Comparison of ENCODE assay signal across 14 cellular contexts in genomic region chr17:82527893-82528292, GRCh38. TPM values are rescaled to one million over a fixed set of nuclear protein-coding genes. Genes with fewer than 3 reads are reported as not detected.
A peak's percentile ranks its signal among the peaks of the same experiment; 100 is the strongest.
DNase-seq lines count a peak whose midpoint lies in the region; ATAC-seq and TF ChIP-seq lines count a peak whose summit lies in the region.
"Had no signal": no experiment of that assay in that cellular context is flagged by ENCODE, and none has a peak within 500 bp of the region (broad histone marks: within the 10 kb centered on the region; RNA-seq: fewer than 3 reads in every experiment).

No MANE protein-coding gene starts in this region.

- ATAC-seq in effector memory CD8-positive, alpha-beta T cell (replicated peaks), result no peak
- ATAC-seq in HG02885 (IDR thresholded peaks at IDR 0.05; ENCODE audit: poor library complexity, unreplicated experiment) (no peak), HG03520 (IDR thresholded peaks at IDR 0.05; ENCODE audit: unreplicated experiment) (no peak)

- peaks cover 7% of the 10 kb centered on the region for H3K36me3 Mint-ChIP-seq in effector memory CD8-positive, alpha-beta T cell (ENCODE audit: insufficient read depth)
- peaks cover 6% of the 10 kb centered on the region for H3K36me3 Mint-ChIP-seq in nephron (ENCODE audit: low read depth)

- H3K4me1 Mint-ChIP-seq in effector memory CD8-positive, alpha-beta T cell (ENCODE audit: low read depth in 2 of 2), result peaks cover 42 to 47% of the 10 kb centered on the region in 2 donors
- H3K4me1 Mint-ChIP-seq in nephron, result peaks cover 55% of the 10 kb centered on the region

- no peaks in the 10 kb centered on the region for H3K36me3 ChIP-seq in GM23248 (ENCODE audit: low read depth)

- in situ Hi-C loops in GM23248 (cut with MboI), result no loop called here

- H3K9me2 ChIP-seq in GM23248 (ENCODE audit: insufficient read depth), result no peaks in the 10 kb centered on the region

- H2AFZ ChIP-seq in GM23248, result no peak overlapping the region

- peaks cover 100% of the 10 kb centered on the region for H3K79me2 ChIP-seq in GM23248 (ENCODE audit: insufficient read depth)

- no peak overlapping the region for H3K9ac ChIP-seq in GM23248

- H3K4me1 ChIP-seq in GM23248 (ENCODE audit: insufficient read depth), result peaks cover 38% of the 10 kb centered on the region

- H3K27me3 ChIP-seq in GM23248 (replicated peaks; ENCODE audit: insufficient read depth), result no peaks in the 10 kb centered on the region
- H3K27me3 ChIP-seq: SJSA1 had no signal

- peak overlapping the region; percentile 44 to 71 for H3K27ac Mint-ChIP-seq in effector memory CD8-positive, alpha-beta T cell
- peak overlapping the region; percentile 37 to 68 (median 42) for H3K27ac Mint-ChIP-seq in nephron

- H3K9me3 Mint-ChIP-seq in effector memory CD8-positive, alpha-beta T cell, result no peaks in the 10 kb centered on the region
- no peaks in the 10 kb centered on the region for H3K9me3 Mint-ChIP-seq in nephron

- WGBS in GM23248 (ENCODE audit: low coverage in 1 of 2, low lambda C conversion rate in 2 of 2, missing lambda C conversion rate in 2 of 2), 2 experiments, result 52 to 63% methylated on average over 8 of the region's 8 CpGs

- peak overlapping the region; percentile 55; the same call in 1 of the 2 replicates for H3K27ac ChIP-seq in GM23248
- H3K27ac ChIP-seq: SJSA1 had no signal

- TF ChIP-seq CTCF in nephron (IDR thresholded peaks at IDR 0.05; ENCODE audit: unreplicated experiment in 3 of 3), result no peak

- peaks cover 30% of the 10 kb centered on the region for H3F3A ChIP-seq in GM23248 (ENCODE audit: insufficient read depth)

- H3K27me3 Mint-ChIP-seq in effector memory CD8-positive, alpha-beta T cell, result no peaks in the 10 kb centered on the region
- H3K27me3 Mint-ChIP-seq in nephron (ENCODE audit: low read depth), result no peaks in the 10 kb centered on the region

- peak overlapping the region in 1 of 2 donors; percentile 51 for H3K4me3 Mint-ChIP-seq in effector memory CD8-positive, alpha-beta T cell
- no peak overlapping the region for H3K4me3 Mint-ChIP-seq in nephron

- peaks cover 43% of the 10 kb centered on the region for H4K20me1 ChIP-seq in GM23248 (ENCODE audit: insufficient read depth)

- H3K9me3 ChIP-seq in GM23248 (ENCODE audit: low read depth), result no peaks in the 10 kb centered on the region
- H3K9me3 ChIP-seq: SJSA1 had no signal

- DNase-seq in AG08395 (ENCODE audit: low spot score) (peak; percentile 51), GM23248 (peak; percentile 60), NCI-H774 (lab: John Stamatoyannopoulos, UW) (no peak), islet precursor cell (no peak)
- DNase-seq in effector memory CD8-positive, alpha-beta T cell, result no peak
- DNase-seq: activated CD4-positive, CD25-positive, alpha-beta regulatory T cell; activated gamma-delta T cell; dermis blood vessel endothelial cell; NCI-H1105 treated with DMSO at 0.1 percent for 48 hours; NCI-H526 treated with DMSO at 0.1 percent for 48 hours had no signal

- no peak overlapping the region for H3K4me2 ChIP-seq in GM23248 (ENCODE audit: unreplicated experiment)

- no peak overlapping the region for H3K4me3 ChIP-seq in GM23248
- H3K4me3 ChIP-seq: SJSA1 had no signal

RNA-seq across cellular contexts. Expression of gene FOXK2, which starts 8.4 kb away (rescaled TPM):
- total RNA-seq in GM23248 (2014; rRNA removed; shearing (Covaris generic)), result 38.4 and 43.0 TPM in 2 replicates
- polyA plus RNA-seq in GM23248 (2016; fragmentation: Nextera tagmentation; extraction: Ambion mirVana), result 5.6 and 6.6 TPM in 2 replicates

Comparison
In these comparisons a context has a peak if more than half of its experiments do, and no peak if none do; other contexts are left out.
1. DNase-seq: peak in AG08395 (single experiment) and GM23248 (single experiment); none in effector memory CD8-positive, alpha-beta T cell (0 of 3), NCI-H774 (single experiment) and islet precursor cell (single experiment).